ENCODE assay signal across 8 cellular contexts in the genomic region with DNA sequence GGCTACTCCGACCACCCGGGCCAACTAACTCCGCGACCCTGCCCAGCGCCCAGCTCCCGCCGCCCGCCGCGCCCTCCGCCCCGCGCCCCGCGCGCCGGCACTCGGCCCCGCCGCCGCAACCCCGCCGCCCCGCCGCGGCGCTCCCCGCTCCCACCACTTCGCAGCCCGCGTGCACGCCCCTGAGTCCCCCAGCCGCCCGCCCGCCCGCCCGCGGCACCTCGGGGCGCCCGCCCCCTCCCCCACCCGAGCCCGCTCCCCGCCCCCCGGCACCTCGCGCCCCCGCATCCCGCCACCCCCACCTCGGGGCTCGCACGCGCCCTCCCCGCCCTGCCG. TPM values are rescaled to one million over a fixed set of nuclear protein-coding genes. Genes with fewer than 3 reads are reported as not detected.
DNase-seq lines count a peak whose midpoint lies in the region; ATAC-seq and TF ChIP-seq lines count a peak whose summit lies in the region.

No MANE protein-coding gene starts in this region.

- no CpG with 5 or more reads among the region's 55 CpGs for WGBS in esophagus muscularis mucosa
- WGBS in psoas muscle, 3 donors, result 2% methylated on average over 52 of the region's 55 CpGs; no CpG with 5 or more reads in 2 of the 3 donors

- H3K79me2 ChIP-seq in DOHH2 (ENCODE audit: control insufficient read depth, low read length) (peaks cover 48% of the 10 kb centered on the region), MM.1S (ENCODE audit: low read length) (no peaks in the 10 kb centered on the region)

- peaks cover 12% of the 10 kb centered on the region; the same call in 1 of the 2 replicates for H4K20me1 ChIP-seq in DOHH2 (ENCODE audit: control insufficient read depth, insufficient read depth, low read depth, low read length)
- H4K20me1 ChIP-seq in MM.1S (ENCODE audit: insufficient read depth, low read length), result no peaks in the 10 kb centered on the region

- H3K4me3 ChIP-seq in DOHH2 (ENCODE audit: low read length), result peak overlapping the region; percentile 80
- peak overlapping the region; percentile 72; the same call in 1 of the 2 replicates for H3K4me3 ChIP-seq in MM.1S (ENCODE audit: low read length)
- peak overlapping the region; percentile 85 to 98 (median 92) for H3K4me3 ChIP-seq in esophagus muscularis mucosa
- H3K4me3 ChIP-seq in psoas muscle, result peak overlapping the region; percentile 79

- TF ChIP-seq POLR2A in esophagus muscularis mucosa (IDR thresholded peaks at IDR 0.05; ENCODE audit: low read depth), result no peak

- H3K9me3 ChIP-seq in DOHH2 (ENCODE audit: control insufficient read depth, insufficient read depth, low read length) (no peaks in the 10 kb centered on the region), MM.1S (replicated peaks; ENCODE audit: insufficient read depth, low read length) (no peaks in the 10 kb centered on the region), esophagus muscularis mucosa (no peaks in the 10 kb centered on the region), psoas muscle (no peaks in the 10 kb centered on the region)

- peak overlapping the region; percentile 68 for H3K27ac ChIP-seq in DOHH2 (ENCODE audit: low read depth, low read length)
- no peak overlapping the region for H3K27ac ChIP-seq in MM.1S (ENCODE audit: low read length)
- peak overlapping the region; percentile 90 to 93 (median 92) for H3K27ac ChIP-seq in esophagus muscularis mucosa (replicated peaks in 1 of 4)
- peak overlapping the region; percentile 76 for H3K27ac ChIP-seq in psoas muscle

- no peak for TF ChIP-seq EP300 in esophagus muscularis mucosa (IDR thresholded peaks at IDR 0.05)

- intact Hi-C loops in esophagus muscularis mucosa (cut with DNase I), result no loop called here
- intact Hi-C loops in psoas muscle (cut with DNase I), result no loop called here

- peak overlapping the region; percentile 63; the same call in 1 of the 2 replicates for H3K9ac ChIP-seq in MM.1S (ENCODE audit: low read length)

- no peak overlapping the region for H2AFZ ChIP-seq in MM.1S (ENCODE audit: low read length)

- no peaks in the 10 kb centered on the region for H3K9me2 ChIP-seq in DOHH2 (replicated peaks; ENCODE audit: control insufficient read depth, low read length)
- no peaks in the 10 kb centered on the region for H3K9me2 ChIP-seq in MM.1S (replicated peaks; ENCODE audit: insufficient read depth, low read length)

- H3F3A ChIP-seq in DOHH2 (ENCODE audit: control insufficient read depth, insufficient read depth) (peaks cover 25% of the 10 kb centered on the region), MM.1S (ENCODE audit: insufficient read depth, low read length) (0 out of 2 replicates have a peak, but pooled peaks cover 14% of the 10 kb centered on the region)

- no peak for TF ChIP-seq CTCF in DOHH2 (IDR thresholded peaks at IDR 0.05; ENCODE audit: low read depth, low read length, poor library complexity, severe bottlenecking)
- no peak for TF ChIP-seq CTCF in MM.1S (IDR thresholded peaks at IDR 0.05; ENCODE audit: low read length)
- TF ChIP-seq CTCF in esophagus muscularis mucosa (IDR thresholded peaks at IDR 0.05), result no peak
- no peak for TF ChIP-seq CTCF in psoas muscle (IDR thresholded peaks at IDR 0.05)

- H3K4me1 ChIP-seq in DOHH2 (ENCODE audit: control insufficient read depth, low read length) (peaks cover 82% of the 10 kb centered on the region), MM.1S (ENCODE audit: low read length) (peaks cover 28% of the 10 kb centered on the region), esophagus muscularis mucosa (peaks cover 41 to 62% (median 60%) of the 10 kb centered on the region in 4 donors), psoas muscle (peaks cover 16% of the 10 kb centered on the region)

- H3K27me3 ChIP-seq in DOHH2 (ENCODE audit: control insufficient read depth, low read length) (no peaks in the 10 kb centered on the region), MM.1S (replicated peaks; ENCODE audit: insufficient read depth, low read length) (peaks cover 6% of the 10 kb centered on the region; the same call in 1 of the 2 replicates), esophagus muscularis mucosa (no peaks in the 10 kb centered on the region), psoas muscle (ENCODE audit: insufficient read depth in 3 of 3, low read length in 2 of 3) (no peaks in the 10 kb centered on the region)

- no peak for ATAC-seq in psoas muscle

- H3K4me2 ChIP-seq in DOHH2 (ENCODE audit: low read length) (peak overlapping the region; percentile 64), MM.1S (ENCODE audit: low read depth, low read length) (no peak overlapping the region)

- H3K36me3 ChIP-seq in DOHH2 (ENCODE audit: control insufficient read depth, low read length) (peaks cover 21% of the 10 kb centered on the region), MM.1S (replicated peaks; ENCODE audit: insufficient read depth, low read length) (no peaks in the 10 kb centered on the region), esophagus muscularis mucosa (no peaks in the 10 kb centered on the region), psoas muscle (ENCODE audit: insufficient read depth in 1 of 2, low read depth in 1 of 2) (no peaks in the 10 kb centered on the region)

- DNase-seq in MM.1S (no peak), esophagus muscularis mucosa (ENCODE audit: extremely low spot score) (no peak), psoas muscle (no peak), SK-N-DZ (ENCODE audit: low spot score) (no peak), NCI-H446 treated with DMSO at 0.1 percent for 48 hours (lab: John Stamatoyannopoulos, UW) (no peak), ecto neural progenitor cell (ENCODE audit: low spot score) (no peak), HUDEP-2 (lab: John Stamatoyannopoulos, UW; ENCODE audit: unreplicated experiment in 76 of 76) (no peak)

RNA-seq across cellular contexts. Expression of gene JAZF1, which starts 0.6 kb away (rescaled TPM):
- 10 to 100 TPM; 29.3 to 33.8 (median 30.1) TPM for total RNA-seq in esophagus muscularis mucosa
- total RNA-seq in psoas muscle, result 10 to 100 TPM in 2 of 4 donors, 1 to 10 TPM in 2; 5.3 to 10.6 (median 8.0) TPM
- 1 to 10 TPM; 2.3 to 5.2 (median 3.1) TPM for polyA plus RNA-seq in psoas muscle
- polyA plus RNA-seq in SK-N-DZ (2014; cell fraction: cytosol; rRNA removed), result 5.9 and 6.2 TPM in 2 replicates
- 4.3 and 5.5 TPM in 2 replicates for polyA plus RNA-seq in SK-N-DZ (2014; cell fraction: nucleus; rRNA removed)
